11 cellular contexts compared by ENCODE assay signal in genomic region chr17:50668025-50668837, GRCh38. TPM values are rescaled to one million over a fixed set of nuclear protein-coding genes. Genes with fewer than 3 reads are reported as not detected.
DNase-seq lines count a peak whose midpoint lies in the region; ATAC-seq, FAIRE-seq and TF ChIP-seq lines count a peak whose summit lies in the region.
"Had no signal": no experiment of that assay in that cellular context is flagged by ENCODE, and none has a peak within 500 bp of the region (broad histone marks: within the 10 kb centered on the region; RNA-seq: fewer than 3 reads in every experiment).

No MANE protein-coding gene starts in this region.

- H2BK20ac ChIP-seq in H1 (ENCODE audit: low read length), result peak overlapping the region; percentile 48; the same call in 1 of the 2 replicates

- WGBS in H1 (ENCODE audit: extremely low coverage in 1 of 2, insufficient coverage in 1 of 2, insufficient read length in 1 of 2, insufficient replicate concordance in 2 of 2, low coverage in 1 of 2, low lambda C conversion rate in 2 of 2, missing lambda C conversion rate in 1 of 2), 2 experiments, result 43% methylated on average over 8 of the region's 8 CpGs; no CpG with 5 or more reads in 1 of the 2 experiments

- TF ChIP-seq CTCF in Calu3 (IDR thresholded peaks at IDR 0.05; ENCODE audit: unreplicated experiment), result no peak
- no peak for TF ChIP-seq CTCF in H1 (IDR thresholded peaks at IDR 0.05; ENCODE audit: control extremely low read depth in 1 of 3, insufficient read depth in 1 of 3, low read depth in 1 of 3, low read length in 3 of 3)
- TF ChIP-seq CTCF in BE2C (IDR thresholded peaks at IDR 0.05; ENCODE audit: low read depth, low read length), result no peak

- CTCF ChIA-PET in Calu3 (lab: Charles Lee) (interaction anchor here (0.9 kb wide), 1 partner anchor 27 kb away, joined by 3 read pairs; no protein-coding TSS in a partner anchor), H1 (lab: Charles Lee; ENCODE audit: partially characterized antibody) (interaction anchor here (0.8 to 5.1 kb wide), 14 partner anchors 8 to 108 kb away, joined by 3 to 32 read pairs (median 4); partner anchors contain the start of gene CACNA1G)
- CTCF ChIA-PET in naive thymus-derived CD4-positive, alpha-beta T cell (lab: Charles Lee), result interaction anchor here (0.6 kb wide), 1 partner anchor 26 kb away, joined by 3 read pairs; no protein-coding TSS in a partner anchor
- CTCF ChIA-PET in activated CD4-positive, alpha-beta memory T cell treated with anti-CD3 and anti-CD28 coated beads, Interleukin-2, amount 10 ng/mL, durations not matched to agents 7 days and 5 days (lab: Charles Lee), result no interaction called here

- no TSS peak for BruUV-seq in Calu3 (replicated peaks; lab: Mats Ljungman, UMichigan)

- H3K4me3 ChIP-seq in NT2/D1 (ENCODE audit: insufficient read length, low read depth), result no peak overlapping the region
- no peak overlapping the region for H3K4me3 ChIP-seq in H1 (ENCODE audit: extremely low read depth in 1 of 4, insufficient read depth in 2 of 4, low read depth in 3 of 4, low read length in 4 of 4)
- H3K4me3 ChIP-seq in naive thymus-derived CD4-positive, alpha-beta T cell (ENCODE audit: low read length), result no peak overlapping the region
- H3K4me3 ChIP-seq in effector memory CD4-positive, alpha-beta T cell (ENCODE audit: insufficient read depth, low read depth, low read length, poor library complexity, severe bottlenecking), result no peak overlapping the region
- H3K4me3 ChIP-seq in BE2C (ENCODE audit: low read depth, low read length), result no peak overlapping the region
- H3K4me3 ChIP-seq: esophagus squamous epithelium, left lung, testis had no signal

- POLR2A ChIA-PET in H1 (lab: Charles Lee; ENCODE audit: partially characterized antibody), result interaction anchor here (0.9 to 1.2 kb wide), 2 partner anchors 15 to 117 kb away, joined by 3 read pairs; no protein-coding TSS in a partner anchor
- POLR2A ChIA-PET in naive thymus-derived CD4-positive, alpha-beta T cell (lab: Charles Lee), result no interaction called here
- POLR2A ChIA-PET in activated CD4-positive, alpha-beta memory T cell treated with anti-CD3 and anti-CD28 coated beads, Interleukin-2, amount 10 ng/mL, durations not matched to agents 7 days and 5 days (lab: Charles Lee), result no interaction called here

- H3K27ac Mint-ChIP-seq in Calu3 (ENCODE audit: unreplicated experiment), result peak overlapping the region; percentile 20
- peak overlapping the region in 1 of 9 donors; percentile 46 for H3K27ac Mint-ChIP-seq in naive thymus-derived CD4-positive, alpha-beta T cell
- no peak overlapping the region for H3K27ac Mint-ChIP-seq in activated CD4-positive, alpha-beta memory T cell treated with anti-CD3 and anti-CD28 coated beads, Interleukin-2, amount 10 ng/mL, durations not matched to agents 7 days and 5 days

- TF ChIP-seq RAD21 in H1 (IDR thresholded peaks at IDR 0.05 in 1 of 2, conservative IDR thresholded peaks at IDR 0.05 in 1 of 2; ENCODE audit: low read depth in 2 of 2, low read length in 2 of 2), result no peak

- H2AK5ac ChIP-seq in H1 (ENCODE audit: low read depth, low read length), result no peak overlapping the region; the same call in 1 of the 2 replicates

- no peak overlapping the region for H3K4me3 Mint-ChIP-seq in Calu3 (ENCODE audit: low read depth, unreplicated experiment)
- H3K4me3 Mint-ChIP-seq in naive thymus-derived CD4-positive, alpha-beta T cell, result no peak overlapping the region
- no peak overlapping the region for H3K4me3 Mint-ChIP-seq in activated CD4-positive, alpha-beta memory T cell treated with anti-CD3 and anti-CD28 coated beads, Interleukin-2, amount 10 ng/mL, durations not matched to agents 7 days and 5 days

- H3K36me3 Mint-ChIP-seq in Calu3 (ENCODE audit: insufficient read depth, unreplicated experiment), result peaks cover 31% of the 10 kb centered on the region
- no peaks in the 10 kb centered on the region for H3K36me3 Mint-ChIP-seq in naive thymus-derived CD4-positive, alpha-beta T cell
- no peaks in the 10 kb centered on the region for H3K36me3 Mint-ChIP-seq in activated CD4-positive, alpha-beta memory T cell treated with anti-CD3 and anti-CD28 coated beads, Interleukin-2, amount 10 ng/mL, durations not matched to agents 7 days and 5 days (ENCODE audit: low read depth)

- H3K4me2 ChIP-seq in H1 (ENCODE audit: insufficient read depth in 1 of 2, low read depth in 2 of 2, low read length in 2 of 2), result peak overlapping the region in 1 of 2 experiments; percentile 7; a peak in 2 of 4 replicates

- H3K79me1 ChIP-seq in H1 (ENCODE audit: low read depth, low read length), result no peaks in the 10 kb centered on the region

- H3K4ac ChIP-seq in H1 (replicated peaks; ENCODE audit: insufficient read length, low read depth, low read length), result peak overlapping the region; percentile 21

- H4K91ac ChIP-seq in H1 (replicated peaks; ENCODE audit: insufficient read length, low read length), result peak overlapping the region; percentile 51

- peak; percentile 26 for ATAC-seq in naive thymus-derived CD4-positive, alpha-beta T cell
- ATAC-seq in left lobe of liver, result no peak
- ATAC-seq: left lung had no signal

- no peak for DNase-seq in Calu3
- DNase-seq in NT2/D1 (ENCODE audit: low read depth, low spot score), result no peak
- no peak for DNase-seq in H1 (ENCODE audit: low read depth in 1 of 2, low spot score in 2 of 2)
- DNase-seq in naive thymus-derived CD4-positive, alpha-beta T cell, result no peak
- DNase-seq in activated CD4-positive, alpha-beta memory T cell treated with anti-CD3 and anti-CD28 coated beads, Interleukin-2, amount 10 ng/mL, durations not matched to agents 7 days and 5 days, result no peak
- no peak for DNase-seq in effector memory CD4-positive, alpha-beta T cell
- DNase-seq in BE2C, result no peak
- DNase-seq in left lobe of liver (ENCODE audit: low spot score), result no peak
- DNase-seq: esophagus squamous epithelium, left lung, testis had no signal

- no peak overlapping the region for H3K14ac ChIP-seq in H1 (ENCODE audit: insufficient read length)

- H2BK15ac ChIP-seq in H1 (ENCODE audit: low read length), result peak overlapping the region; percentile 36; the same call in 1 of the 2 replicates

- H3K9me3 ChIP-seq in NT2/D1 (ENCODE audit: insufficient read depth, low read length), result no peaks in the 10 kb centered on the region
- no peaks in the 10 kb centered on the region for H3K9me3 ChIP-seq in H1 (ENCODE audit: insufficient read depth in 2 of 2, low read depth in 1 of 2, low read length in 1 of 2)
- H3K9me3 ChIP-seq in naive thymus-derived CD4-positive, alpha-beta T cell (ENCODE audit: control insufficient read depth in 2 of 3, low read length in 3 of 3), result no peaks in the 10 kb centered on the region
- no peaks in the 10 kb centered on the region for H3K9me3 ChIP-seq in effector memory CD4-positive, alpha-beta T cell (ENCODE audit: control insufficient read depth, low read length)
- no peaks in the 10 kb centered on the region for H3K9me3 ChIP-seq in BE2C
- H3K9me3 ChIP-seq: esophagus squamous epithelium, left lung, testis had no signal

- H3K4me1 Mint-ChIP-seq in Calu3 (ENCODE audit: low read depth, unreplicated experiment), result peaks cover 58% of the 10 kb centered on the region
- H3K4me1 Mint-ChIP-seq in naive thymus-derived CD4-positive, alpha-beta T cell, result peaks cover 0 to 13% (median 0%) of the 10 kb centered on the region in 7 donors
- H3K4me1 Mint-ChIP-seq in activated CD4-positive, alpha-beta memory T cell treated with anti-CD3 and anti-CD28 coated beads, Interleukin-2, amount 10 ng/mL, durations not matched to agents 7 days and 5 days, result peaks cover 10% of the 10 kb centered on the region

- H3K27me3 ChIP-seq in NT2/D1 (ENCODE audit: insufficient read depth, insufficient read length) (no peaks in the 10 kb centered on the region), H1 (replicated peaks in 1 of 4; ENCODE audit: control insufficient read depth in 3 of 4, extremely low read depth in 1 of 4, insufficient read depth in 3 of 4, low read length in 3 of 4) (no peaks in the 10 kb centered on the region), BE2C (no peaks in the 10 kb centered on the region)
- no peaks in the 10 kb centered on the region for H3K27me3 ChIP-seq in naive thymus-derived CD4-positive, alpha-beta T cell (ENCODE audit: control insufficient read depth in 2 of 2, insufficient read depth in 2 of 2, low read length in 2 of 2)
- H3K27me3 ChIP-seq in effector memory CD4-positive, alpha-beta T cell (replicated peaks; ENCODE audit: control insufficient read depth, insufficient read depth, low read length, poor library complexity, severe bottlenecking), result no peaks in the 10 kb centered on the region
- H3K27me3 ChIP-seq: esophagus squamous epithelium, left lung, testis had no signal

- H3K9me3 Mint-ChIP-seq in Calu3 (ENCODE audit: low read depth, unreplicated experiment), result no peaks in the 10 kb centered on the region
- peaks cover 0 to 3% (median 0%) of the 10 kb centered on the region in 11 donors for H3K9me3 Mint-ChIP-seq in naive thymus-derived CD4-positive, alpha-beta T cell
- no peaks in the 10 kb centered on the region for H3K9me3 Mint-ChIP-seq in activated CD4-positive, alpha-beta memory T cell treated with anti-CD3 and anti-CD28 coated beads, Interleukin-2, amount 10 ng/mL, durations not matched to agents 7 days and 5 days

- H3K56ac ChIP-seq in H1 (replicated peaks; ENCODE audit: insufficient read length, low read depth, low read length), result no peak overlapping the region

- no peak for TF ChIP-seq EP300 in H1 (IDR thresholded peaks at IDR 0.05; ENCODE audit: borderline replicate concordance in 1 of 2, low read depth in 2 of 2, low read length in 2 of 2)

- intact Hi-C loops in Calu3 (cut with micrococcal nuclease; ENCODE audit: unreplicated experiment), result no loop called here
- intact Hi-C loops in naive thymus-derived CD4-positive, alpha-beta T cell (cut with micrococcal nuclease), result no loop called here

- FAIRE-seq in H1 (lab: Jason Lieb, UNC), result no peak

- H3K79me2 ChIP-seq in H1 (ENCODE audit: control insufficient read depth in 1 of 2, insufficient read depth in 2 of 2, low read length in 2 of 2), result no peaks in the 10 kb centered on the region

- no peak overlapping the region for H4K5ac ChIP-seq in H1 (ENCODE audit: insufficient read length, low read depth, low read length)

- H2BK12ac ChIP-seq in H1 (ENCODE audit: low read depth, low read length), result 0 out of 2 replicates have a peak overlapping the region, but pooled peaks have one; percentile 9

- H4K8ac ChIP-seq in H1 (ENCODE audit: extremely low read depth, insufficient read depth, low read length), result no peak overlapping the region

- no peak overlapping the region for H3K27ac ChIP-seq in H1 (ENCODE audit: low read depth, low read length)
- no peak overlapping the region for H3K27ac ChIP-seq in naive thymus-derived CD4-positive, alpha-beta T cell (ENCODE audit: low read depth, low read length)
- H3K27ac ChIP-seq in effector memory CD4-positive, alpha-beta T cell (ENCODE audit: insufficient read depth, low read length, poor library complexity, severe bottlenecking), result no peak overlapping the region
- H3K27ac ChIP-seq: left lung, testis had no signal

- no peak overlapping the region for H2BK120ac ChIP-seq in H1 (replicated peaks; ENCODE audit: low read depth, low read length)

- H4K20me1 ChIP-seq in H1 (replicated peaks in 1 of 2; ENCODE audit: control insufficient read depth in 1 of 2, insufficient read depth in 2 of 2, low read length in 2 of 2), result no peaks in the 10 kb centered on the region

- H3K36me3 ChIP-seq in NT2/D1 (ENCODE audit: insufficient read depth, insufficient read length, low read length) (no peaks in the 10 kb centered on the region), H1 (ENCODE audit: control insufficient read depth in 2 of 4, insufficient read depth in 4 of 4, low read length in 3 of 4) (no peaks in the 10 kb centered on the region), BE2C (no peaks in the 10 kb centered on the region)
- no peaks in the 10 kb centered on the region for H3K36me3 ChIP-seq in naive thymus-derived CD4-positive, alpha-beta T cell (ENCODE audit: control insufficient read depth in 2 of 3, insufficient read depth in 3 of 3, low read length in 3 of 3)
- H3K36me3 ChIP-seq in effector memory CD4-positive, alpha-beta T cell (ENCODE audit: control insufficient read depth, insufficient read depth, low read length), result no peaks in the 10 kb centered on the region
- H3K36me3 ChIP-seq: esophagus squamous epithelium, left lung had no signal

- peak overlapping the region; percentile 33 for H3K9ac ChIP-seq in NT2/D1 (ENCODE audit: insufficient read length, low read depth)
- no peak overlapping the region for H3K9ac ChIP-seq in H1 (replicated peaks in 1 of 4; ENCODE audit: extremely low read depth in 1 of 4, low read depth in 3 of 4, low read length in 3 of 4)

- H3K4me1 ChIP-seq in NT2/D1 (ENCODE audit: insufficient read depth, insufficient read length), result peaks cover 22% of the 10 kb centered on the region
- H3K4me1 ChIP-seq in H1 (replicated peaks in 1 of 4; ENCODE audit: control insufficient read depth in 3 of 4, insufficient read depth in 4 of 4, low read length in 3 of 4), result peaks cover 0 to 14% (median 3%) of the 10 kb centered on the region in 4 experiments; a peak in 5 of 7 replicates
- no peaks in the 10 kb centered on the region for H3K4me1 ChIP-seq in naive thymus-derived CD4-positive, alpha-beta T cell (ENCODE audit: control insufficient read depth in 2 of 2, insufficient read depth in 2 of 2, low read length in 2 of 2)
- no peaks in the 10 kb centered on the region for H3K4me1 ChIP-seq in effector memory CD4-positive, alpha-beta T cell (ENCODE audit: control insufficient read depth, insufficient read depth, low read length, poor library complexity, severe bottlenecking)
- H3K4me1 ChIP-seq in BE2C, result no peaks in the 10 kb centered on the region
- H3K4me1 ChIP-seq: testis had no signal

- no peak overlapping the region; the same call in 1 of the 2 replicates for H2AFZ ChIP-seq in H1 (ENCODE audit: low read length)

- H3K23me2 ChIP-seq in H1 (ENCODE audit: low read depth, low read length), result no peaks in the 10 kb centered on the region

- H3K18ac ChIP-seq in H1 (ENCODE audit: extremely low read depth, low read length), result peak overlapping the region; percentile 60

- no peak for TF ChIP-seq POLR2A in H1 (IDR thresholded peaks at IDR 0.05; ENCODE audit: control extremely low read depth in 1 of 2, low read depth in 2 of 2, low read length in 2 of 2)

- H3K27me3 Mint-ChIP-seq in Calu3 (ENCODE audit: unreplicated experiment), result no peaks in the 10 kb centered on the region
- no peaks in the 10 kb centered on the region for H3K27me3 Mint-ChIP-seq in naive thymus-derived CD4-positive, alpha-beta T cell
- peaks cover 3% of the 10 kb centered on the region for H3K27me3 Mint-ChIP-seq in activated CD4-positive, alpha-beta memory T cell treated with anti-CD3 and anti-CD28 coated beads, Interleukin-2, amount 10 ng/mL, durations not matched to agents 7 days and 5 days

- H3K23ac ChIP-seq in H1 (ENCODE audit: insufficient read length), result no peak overlapping the region

- H2BK5ac ChIP-seq in H1 (ENCODE audit: low read depth, low read length), result peak overlapping the region; percentile 71; the same call in 1 of the 2 replicates

RNA-seq across cellular contexts. Expression of gene ABCC3, which starts 33.5 kb away (rescaled TPM):
- total RNA-seq in Calu3 (2022), result 88.0 and 125 TPM in 2 replicates
- total RNA-seq in H1 (2021; fragmentation: NEBNext Ultra II Directional; extraction: Animal tissue kit (Norgen Biotek cat#: 25700)), result 0.37 and 0.71 TPM in 2 replicates
- 0.22 and 0.35 TPM in 2 replicates for polyA plus RNA-seq in H1 (2011; rRNA removed)
- polyA plus RNA-seq in H1 (2011; cell fraction: cytosol; rRNA removed), result 0.40 TPM
- 2.4 TPM for polyA plus RNA-seq in H1 (2011; cell fraction: nucleus; rRNA removed)
- polyA plus RNA-seq in H1 (2012, experiment 1 of 2), result 0.54 to 0.84 TPM (median 0.60 TPM) in 4 replicates
- 0.17 TPM for polyA plus RNA-seq in H1 (2012, experiment 2 of 2)
- 0.20 TPM for polyA plus RNA-seq in H1 (2013, experiment 1 of 2)
- 0.37 TPM for polyA plus RNA-seq in H1 (2013, experiment 2 of 2)
- polyA minus RNA-seq in H1 (2011; rRNA and poly(A)+ RNA removed), result 0.35 and 1.1 TPM in 2 replicates
- 1.5 TPM for polyA minus RNA-seq in H1 (2011; cell fraction: cytosol; rRNA and poly(A)+ RNA removed)
- 0.40 TPM for polyA minus RNA-seq in H1 (2011; cell fraction: nucleus; rRNA and poly(A)+ RNA removed)
- 10 to 100 TPM in 1 of 5 experiments, 1 to 10 TPM in 2, under 1 TPM in 1, not detected in 1; 0.68 to 22.4 (median 1.3) TPM for total RNA-seq in naive thymus-derived CD4-positive, alpha-beta T cell
- polyA plus RNA-seq in naive thymus-derived CD4-positive, alpha-beta T cell, result not detected
- under 1 TPM in 1 of 2 experiments, not detected in 1; 0.25 TPM for total RNA-seq in activated CD4-positive, alpha-beta memory T cell treated with anti-CD3 and anti-CD28 coated beads, Interleukin-2, amount 10 ng/mL, durations not matched to agents 7 days and 5 days
- 2.9 TPM for polyA plus RNA-seq in BE2C (2012; ENCODE audit: insufficient read depth, insufficient read length, low read depth)
- total RNA-seq in left lobe of liver, result 326 TPM

RNA-seq across cellular contexts. Expression of gene ANKRD40, which starts 39.5 kb away (rescaled TPM):
- total RNA-seq in Calu3 (2022), result 67.2 and 68.5 TPM in 2 replicates
- total RNA-seq in H1 (2021; fragmentation: NEBNext Ultra II Directional; extraction: Animal tissue kit (Norgen Biotek cat#: 25700)), result 50.1 and 54.3 TPM in 2 replicates
- polyA plus RNA-seq in H1 (2011; rRNA removed), result 19.7 and 26.1 TPM in 2 replicates
- polyA plus RNA-seq in H1 (2011; cell fraction: cytosol; rRNA removed), result 28.3 TPM
- polyA plus RNA-seq in H1 (2011; cell fraction: nucleus; rRNA removed), result 14.5 TPM
- 21.9 to 29.8 TPM (median 24.2 TPM) in 4 replicates for polyA plus RNA-seq in H1 (2012, experiment 1 of 2)
- 8.3 TPM for polyA plus RNA-seq in H1 (2012, experiment 2 of 2)
- polyA plus RNA-seq in H1 (2013, experiment 1 of 2), result 28.3 TPM
- 29.0 TPM for polyA plus RNA-seq in H1 (2013, experiment 2 of 2)
- polyA minus RNA-seq in H1 (2011; rRNA and poly(A)+ RNA removed), result 31.2 and 33.8 TPM in 2 replicates
- 21.9 TPM for polyA minus RNA-seq in H1 (2011; cell fraction: cytosol; rRNA and poly(A)+ RNA removed)
- polyA minus RNA-seq in H1 (2011; cell fraction: nucleus; rRNA and poly(A)+ RNA removed), result 18.0 TPM
- 10 to 100 TPM; 27.4 to 37.2 (median 33.4) TPM for total RNA-seq in naive thymus-derived CD4-positive, alpha-beta T cell
- 1 to 10 TPM; 3.6 to 5.7 TPM for polyA plus RNA-seq in naive thymus-derived CD4-positive, alpha-beta T cell
- 10 to 100 TPM; 29.8 to 31.1 TPM for total RNA-seq in activated CD4-positive, alpha-beta memory T cell treated with anti-CD3 and anti-CD28 coated beads, Interleukin-2, amount 10 ng/mL, durations not matched to agents 7 days and 5 days
- polyA plus RNA-seq in BE2C (2012; ENCODE audit: insufficient read depth, insufficient read length, low read depth), result 32.3 TPM
- total RNA-seq in left lobe of liver, result 15.6 TPM

RNA-seq across cellular contexts. Expression of gene LUC7L3, which starts 51.2 kb away (rescaled TPM):
- total RNA-seq in Calu3 (2022), result 152 and 155 TPM in 2 replicates
- total RNA-seq in H1 (2021; fragmentation: NEBNext Ultra II Directional; extraction: Animal tissue kit (Norgen Biotek cat#: 25700)), result 126 and 128 TPM in 2 replicates
- 102 and 103 TPM in 2 replicates for polyA plus RNA-seq in H1 (2011; rRNA removed)
- polyA plus RNA-seq in H1 (2011; cell fraction: cytosol; rRNA removed), result 142 TPM
- polyA plus RNA-seq in H1 (2011; cell fraction: nucleus; rRNA removed), result 251 TPM
- 169 to 344 TPM (median 176 TPM) in 4 replicates for polyA plus RNA-seq in H1 (2012, experiment 1 of 2)
- 16.5 TPM for polyA plus RNA-seq in H1 (2012, experiment 2 of 2)
- 286 TPM for polyA plus RNA-seq in H1 (2013, experiment 1 of 2)
- polyA plus RNA-seq in H1 (2013, experiment 2 of 2), result 257 TPM
- polyA minus RNA-seq in H1 (2011; rRNA and poly(A)+ RNA removed), result 15.2 and 22.5 TPM in 2 replicates
- polyA minus RNA-seq in H1 (2011; cell fraction: cytosol; rRNA and poly(A)+ RNA removed), result 26.9 TPM
- 128 TPM for polyA minus RNA-seq in H1 (2011; cell fraction: nucleus; rRNA and poly(A)+ RNA removed)
- total RNA-seq in naive thymus-derived CD4-positive, alpha-beta T cell, result 100 to 1,000 TPM; 131 to 331 (median 149) TPM
- polyA plus RNA-seq in naive thymus-derived CD4-positive, alpha-beta T cell, result 10 to 100 TPM; 41.8 to 65.3 TPM
- 100 to 1,000 TPM; 133 to 139 TPM for total RNA-seq in activated CD4-positive, alpha-beta memory T cell treated with anti-CD3 and anti-CD28 coated beads, Interleukin-2, amount 10 ng/mL, durations not matched to agents 7 days and 5 days
- 137 TPM for polyA plus RNA-seq in BE2C (2012; ENCODE audit: insufficient read depth, insufficient read length, low read depth)
- 43.6 TPM for total RNA-seq in left lobe of liver
